ENCODE assay signal across 8 cellular contexts in the genomic region with DNA sequence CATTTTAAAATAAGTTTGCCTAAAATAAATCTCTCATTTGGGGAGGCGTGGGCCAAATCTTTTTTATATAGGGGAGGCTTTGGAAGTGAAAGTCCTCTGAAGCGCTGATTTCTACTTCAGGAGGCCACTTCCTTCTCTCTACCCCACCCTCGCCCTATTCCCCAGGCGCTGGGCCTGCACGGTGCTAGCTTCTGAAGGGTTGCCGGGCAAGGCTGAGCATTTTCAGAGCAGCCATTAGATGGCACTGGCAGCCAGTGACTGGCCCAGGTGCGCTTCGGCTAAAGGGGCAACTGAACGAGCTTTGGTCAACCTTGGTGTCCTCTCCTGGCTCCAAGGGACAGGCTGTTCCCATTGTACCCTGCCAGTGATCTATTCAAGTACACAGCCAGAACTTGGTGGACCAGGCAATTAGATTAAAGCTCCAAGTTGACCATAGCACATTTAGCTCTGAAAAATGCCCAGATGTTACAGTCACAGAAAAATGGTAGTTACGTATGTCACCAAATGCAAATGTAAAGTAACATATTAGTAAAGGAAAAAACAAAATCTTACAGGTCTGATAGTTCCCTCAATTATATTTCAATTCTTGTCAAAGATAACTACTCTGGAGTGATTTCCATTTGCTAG. TPM values are rescaled to one million over a fixed set of nuclear protein-coding genes. Genes with fewer than 3 reads are reported as not detected.
DNase-seq lines count a peak whose midpoint lies in the region; ATAC-seq and TF ChIP-seq lines count a peak whose summit lies in the region.

No MANE protein-coding gene starts in this region.

- TF ChIP-seq POLR2A in body of pancreas (IDR thresholded peaks at IDR 0.05), result no peak

- DNase-seq in NCI-H2081 (lab: John Stamatoyannopoulos, UW) (peak; percentile 48 to 72), NCI-H2081 treated with DMSO at 0.1 percent for 48 hours (lab: John Stamatoyannopoulos, UW) (no peak), KBM-7 (peak; percentile 52), body of pancreas (peak; percentile 70 to 82 (median 74)), osteoblast (ENCODE audit: insufficient read length, low spot score, missing footprints) (peak; percentile 48)

- H2AFZ ChIP-seq in osteoblast (ENCODE audit: low read length), result no peak overlapping the region

- in situ Hi-C loops in KBM-7 (cut with MboI; ENCODE audit: low pct_unique_long_range_greater_than_20kb, low sequenced_read_pairs), result no loop called here

- peaks cover 17% of the 10 kb centered on the region for H3K4me1 ChIP-seq in body of pancreas
- H3K4me1 ChIP-seq in osteoblast (ENCODE audit: insufficient read depth, low read length), result no peaks in the 10 kb centered on the region

- no peaks in the 10 kb centered on the region for H4K20me1 ChIP-seq in osteoblast (ENCODE audit: insufficient read depth, low read length)

- TF ChIP-seq CTCF in body of pancreas (IDR thresholded peaks at IDR 0.05) (peak; percentile 21 to 82 (median 52)), osteoblast (IDR thresholded peaks at IDR 0.05; ENCODE audit: extremely low read depth, low read depth, low read length) (peak; percentile 2)

- ATAC-seq in GM21619 (IDR thresholded peaks at IDR 0.05; ENCODE audit: unreplicated experiment) (peak; percentile 79), SK-N-SH treated with all-trans-retinoic acid at 6 μM for 48 hours (peak; percentile 72), body of pancreas (peak; percentile 79), GM21526 (IDR thresholded peaks at IDR 0.05; ENCODE audit: low FRiP score, unreplicated experiment) (no peak)

- H3K27me3 ChIP-seq in body of pancreas, result no peaks in the 10 kb centered on the region
- peaks cover 63% of the 10 kb centered on the region for H3K27me3 ChIP-seq in osteoblast (ENCODE audit: insufficient read depth, low read length)

- H3K36me3 ChIP-seq in body of pancreas (replicated peaks in 1 of 2; ENCODE audit: insufficient read depth in 1 of 2, low read depth in 2 of 2), result no peaks in the 10 kb centered on the region
- H3K36me3 ChIP-seq in osteoblast (ENCODE audit: insufficient read depth, low read length), result no peaks in the 10 kb centered on the region

- H3K9me3 ChIP-seq in body of pancreas (no peaks in the 10 kb centered on the region), osteoblast (ENCODE audit: low read depth, low read length) (no peaks in the 10 kb centered on the region)

- intact Hi-C loops in body of pancreas (cut with DNase I), result no loop called here

- no peak overlapping the region for H3K4me2 ChIP-seq in osteoblast (ENCODE audit: insufficient read depth, low read length)

- 39 to 50% methylated on average over 6 to 10 of the region's 10 CpGs for WGBS in body of pancreas, 2 donors

- no peak overlapping the region for H3K4me3 ChIP-seq in body of pancreas
- H3K4me3 ChIP-seq in osteoblast (ENCODE audit: insufficient read depth, low read length), result no peak overlapping the region

- no peaks in the 10 kb centered on the region for H3K79me2 ChIP-seq in osteoblast (ENCODE audit: insufficient read depth, low read length)

- H3K27ac ChIP-seq in body of pancreas (no peak overlapping the region), osteoblast (ENCODE audit: low read depth, low read length) (no peak overlapping the region)

TF ChIP-seq in SK-N-SH treated with all-trans-retinoic acid at 6 μM for 48 hours, 23 proteins besides CTCF, POLR2A, EP300 and RAD21:
- TF ChIP-seq ZFP30 (CRISPR knock-in tag; IDR thresholded peaks at IDR 0.05), result no peak
- no peak for TF ChIP-seq TCF4 (CRISPR knock-in tag; IDR thresholded peaks at IDR 0.05; ENCODE audit: borderline replicate concordance)
- TF ChIP-seq SNAI2 (CRISPR knock-in tag; IDR thresholded peaks at IDR 0.05), result no peak
- TF ChIP-seq BACH2 (CRISPR knock-in tag; IDR thresholded peaks at IDR 0.05; ENCODE audit: borderline replicate concordance), result no peak
- TF ChIP-seq, protein P1, sequence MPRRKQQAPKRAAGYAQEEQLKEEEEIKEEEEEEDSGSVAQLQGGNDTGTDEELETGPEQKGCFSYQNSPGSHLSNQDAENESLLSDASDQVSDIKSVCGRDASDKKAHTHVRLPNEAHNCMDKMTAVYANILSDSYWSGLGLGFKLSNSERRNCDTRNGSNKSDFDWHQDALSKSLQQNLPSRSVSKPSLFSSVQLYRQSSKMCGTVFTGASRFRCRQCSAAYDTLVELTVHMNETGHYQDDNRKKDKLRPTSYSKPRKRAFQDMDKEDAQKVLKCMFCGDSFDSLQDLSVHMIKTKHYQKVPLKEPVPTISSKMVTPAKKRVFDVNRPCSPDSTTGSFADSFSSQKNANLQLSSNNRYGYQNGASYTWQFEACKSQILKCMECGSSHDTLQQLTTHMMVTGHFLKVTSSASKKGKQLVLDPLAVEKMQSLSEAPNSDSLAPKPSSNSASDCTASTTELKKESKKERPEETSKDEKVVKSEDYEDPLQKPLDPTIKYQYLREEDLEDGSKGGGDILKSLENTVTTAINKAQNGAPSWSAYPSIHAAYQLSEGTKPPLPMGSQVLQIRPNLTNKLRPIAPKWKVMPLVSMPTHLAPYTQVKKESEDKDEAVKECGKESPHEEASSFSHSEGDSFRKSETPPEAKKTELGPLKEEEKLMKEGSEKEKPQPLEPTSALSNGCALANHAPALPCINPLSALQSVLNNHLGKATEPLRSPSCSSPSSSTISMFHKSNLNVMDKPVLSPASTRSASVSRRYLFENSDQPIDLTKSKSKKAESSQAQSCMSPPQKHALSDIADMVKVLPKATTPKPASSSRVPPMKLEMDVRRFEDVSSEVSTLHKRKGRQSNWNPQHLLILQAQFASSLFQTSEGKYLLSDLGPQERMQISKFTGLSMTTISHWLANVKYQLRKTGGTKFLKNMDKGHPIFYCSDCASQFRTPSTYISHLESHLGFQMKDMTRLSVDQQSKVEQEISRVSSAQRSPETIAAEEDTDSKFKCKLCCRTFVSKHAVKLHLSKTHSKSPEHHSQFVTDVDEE (CRISPR knock-in tag; IDR thresholded peaks at IDR 0.05), result no peak
- no peak for TF ChIP-seq PPARA (CRISPR knock-in tag; IDR thresholded peaks at IDR 0.05; ENCODE audit: borderline replicate concordance)
- no peak for TF ChIP-seq ZFP3 (CRISPR knock-in tag; IDR thresholded peaks at IDR 0.05)
- no peak for TF ChIP-seq GLIS3 (CRISPR knock-in tag; IDR thresholded peaks at IDR 0.05)
- TF ChIP-seq RARB (CRISPR knock-in tag; IDR thresholded peaks at IDR 0.05), result no peak

RNA-seq across cellular contexts. Expression of gene POMC, which starts 2.3 kb away (rescaled TPM):
- total RNA-seq in body of pancreas, result 10 to 100 TPM in 1 of 2 donors, 1 to 10 TPM in 1; 2.9 to 92.0 TPM
- 0.59 and 2.2 TPM in 2 replicates for total RNA-seq in osteoblast
